9 cellular contexts compared by ENCODE assay signal in the genomic region with DNA sequence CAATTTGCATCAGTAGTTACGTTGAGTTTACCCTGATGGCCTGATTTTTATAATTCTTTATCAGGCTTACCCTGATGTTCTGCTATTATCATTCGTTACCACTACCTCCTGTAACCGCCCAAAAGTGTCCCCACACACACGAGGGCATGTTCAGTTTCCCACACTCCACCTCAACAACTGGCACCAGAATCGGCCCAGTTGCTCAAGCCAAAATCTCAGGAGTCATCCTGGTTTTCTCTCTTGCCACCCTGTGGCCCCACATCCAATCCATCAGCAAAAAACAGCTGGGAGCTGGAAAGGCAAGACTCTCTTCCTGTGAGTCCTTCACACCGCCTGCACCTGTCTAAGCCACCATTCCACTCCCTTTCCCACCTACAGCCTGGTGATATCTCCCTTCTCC.
DNase-seq lines count a peak whose midpoint lies in the region; ATAC-seq, FAIRE-seq and TF ChIP-seq lines count a peak whose summit lies in the region.
"Had no signal": no experiment of that assay in that cellular context is flagged by ENCODE, and none has a peak within 500 bp of the region (broad histone marks: within the 10 kb centered on the region; RNA-seq: fewer than 3 reads in every experiment).

No MANE protein-coding gene starts in this region.

- peak overlapping the region; percentile 73 for H3K4me3 ChIP-seq in A549
- no peak overlapping the region for H3K4me3 ChIP-seq in HCT116 (replicated peaks in 1 of 2; ENCODE audit: low read depth in 1 of 2, low read length in 2 of 2)
- H3K4me3 ChIP-seq in muscle layer of duodenum (ENCODE audit: low read depth in 1 of 2, low read length in 2 of 2) = peak overlapping the region; percentile 65 to 87

- RAD21 ChIA-PET in HCT116 (lab: Charles Lee; ENCODE audit: low non-redundant PET in 1 of 2, low total read pairs in 2 of 2, uncharacterized antibody in 2 of 2, unreplicated experiment in 2 of 2) = no interaction called here

- no peak for TF ChIP-seq CTCF in A549 (IDR thresholded peaks at IDR 0.05)
- TF ChIP-seq CTCF in HCT116 (IDR thresholded peaks at IDR 0.05 in 2 of 3, conservative IDR thresholded peaks at IDR 0.05 in 1 of 3; ENCODE audit: borderline replicate concordance in 1 of 3, insufficient read depth in 1 of 3, low read depth in 2 of 3, low read length in 2 of 3) = no peak
- no peak for TF ChIP-seq CTCF in D721Med (IDR thresholded peaks at IDR 0.05; ENCODE audit: insufficient read depth, missing control alignments)

- H3K9me2 ChIP-seq in HCT116 (ENCODE audit: insufficient read depth) = no peaks in the 10 kb centered on the region

- TF ChIP-seq RAD21 in A549 (conservative IDR thresholded peaks at IDR 0.05 in 1 of 2, IDR thresholded peaks at IDR 0.05 in 1 of 2) (no peak), HCT116 (IDR thresholded peaks at IDR 0.05; ENCODE audit: low read depth) (no peak)

- CTCF ChIA-PET in A549 (lab: Yijun Ruan, JAX) (interaction anchor here (1.3 to 1.5 kb wide), 3 partner anchors 8 to 26 kb away, joined by 3 to 5 read pairs (median 3); no protein-coding TSS in a partner anchor), HCT116 (lab: Charles Lee) (no interaction called here)

- no peaks in the 10 kb centered on the region for H3K4me1 ChIP-seq in A549
- peaks cover 0 to 6% of the 10 kb centered on the region in 2 experiments; a peak in 2 of 4 replicates for H3K4me1 ChIP-seq in HCT116 (ENCODE audit: control insufficient read depth in 1 of 2, insufficient read depth in 2 of 2, low read length in 2 of 2)
- peaks cover 0 to 5% of the 10 kb centered on the region in 2 donors for H3K4me1 ChIP-seq in muscle layer of duodenum (ENCODE audit: control insufficient read depth in 1 of 2, insufficient read depth in 2 of 2, low read length in 2 of 2)

- TF ChIP-seq POLR2A in A549 (IDR thresholded peaks at IDR 0.05; ENCODE audit: low read length) (no peak), HCT116 (IDR thresholded peaks at IDR 0.05; ENCODE audit: borderline replicate concordance, extremely low read depth, insufficient read depth, insufficient read length) (no peak)

- H3K4me1 Mint-ChIP-seq in central memory CD8-positive, alpha-beta T cell = peaks cover 7% of the 10 kb centered on the region

- no peak overlapping the region for H3K9ac ChIP-seq in HCT116 (ENCODE audit: low read length)

- peak overlapping the region; percentile 88 for H3K27ac Mint-ChIP-seq in central memory CD8-positive, alpha-beta T cell (ENCODE audit: low read depth)

- no peaks in the 10 kb centered on the region for H3K27me3 Mint-ChIP-seq in central memory CD8-positive, alpha-beta T cell

- BruUV-seq in HCT116 (replicated peaks; lab: Mats Ljungman, UMichigan) = no TSS peak

- DNase-seq in A549 (ENCODE audit: low read depth in 1 of 2, low spot score in 1 of 2) = no peak
- no peak for DNase-seq in HCT116 (ENCODE audit: low read depth, low spot score)
- no peak for DNase-seq in central memory CD8-positive, alpha-beta T cell (ENCODE audit: low spot score in 2 of 2)
- DNase-seq in D721Med (ENCODE audit: insufficient read length, low spot score) = no peak
- DNase-seq in NCI-H69 (lab: John Stamatoyannopoulos, UW) = no peak
- DNase-seq: activated effector memory CD4-positive, alpha-beta T cell treated with anti-CD3 and anti-CD28 coated beads, Interleukin-2, amount 50 U/mL, for 16 hours had no signal

- peak overlapping the region; percentile 82 for H3K4me2 ChIP-seq in A549
- H3K4me2 ChIP-seq in HCT116 (ENCODE audit: low read length) = peak overlapping the region; percentile 76

- H3K79me2 ChIP-seq in HCT116 (ENCODE audit: insufficient read depth, low read length) = no peaks in the 10 kb centered on the region

- no peaks in the 10 kb centered on the region for H3K27me3 ChIP-seq in HCT116 (ENCODE audit: insufficient read depth, low read length)
- H3K27me3 ChIP-seq in muscle layer of duodenum (ENCODE audit: low read depth, low read length) = no peaks in the 10 kb centered on the region

- H3K36me3 ChIP-seq in HCT116 (ENCODE audit: control insufficient read depth in 1 of 2, insufficient read depth in 2 of 2, low read length in 2 of 2) (no peaks in the 10 kb centered on the region), muscle layer of duodenum (ENCODE audit: control insufficient read depth in 1 of 2, insufficient read depth in 2 of 2, low read length in 2 of 2) (no peaks in the 10 kb centered on the region)

- no peaks in the 10 kb centered on the region for H3K9me3 Mint-ChIP-seq in central memory CD8-positive, alpha-beta T cell

- H3K9me3 ChIP-seq in A549 = no peaks in the 10 kb centered on the region
- H3K9me3 ChIP-seq in HCT116 (ENCODE audit: control insufficient read depth in 1 of 2, insufficient read depth in 1 of 2, low read depth in 1 of 2, low read length in 2 of 2) = no peaks in the 10 kb centered on the region
- no peaks in the 10 kb centered on the region for H3K9me3 ChIP-seq in muscle layer of duodenum (ENCODE audit: control insufficient read depth in 1 of 2, low read length in 2 of 2)

- intact Hi-C loops in HCT116 (cut with micrococcal nuclease) = loop anchor here (5.0 kb wide), 1 partner anchor 456 kb away; no protein-coding TSS in a partner anchor

- H2AFZ ChIP-seq in HCT116 (ENCODE audit: low read depth, low read length, poor library complexity, severe bottlenecking) = no peak overlapping the region

- peaks cover 5% of the 10 kb centered on the region for H3K36me3 Mint-ChIP-seq in central memory CD8-positive, alpha-beta T cell (ENCODE audit: insufficient read depth)

- POLR2A ChIA-PET in A549 (lab: Yijun Ruan, JAX) (no interaction called here), HCT116 (lab: Charles Lee) (no interaction called here)

- no peaks in the 10 kb centered on the region for H4K20me1 ChIP-seq in HCT116 (ENCODE audit: insufficient read depth)

- no peak overlapping the region; a peak in 1 of 6 replicates for H3K27ac ChIP-seq in A549
- H3K27ac ChIP-seq in HCT116 (ENCODE audit: low read depth, low read length) = no peak overlapping the region
- H3K27ac ChIP-seq in muscle layer of duodenum (ENCODE audit: low read length) = peak overlapping the region; percentile 79

- FAIRE-seq in A549 (lab: Jason Lieb, UNC) (no peak), D721Med (lab: Jason Lieb, UNC) (no peak)

- H3K4me3 Mint-ChIP-seq in central memory CD8-positive, alpha-beta T cell = peak overlapping the region; percentile 86

- 54% methylated on average over 6 of the region's 6 CpGs for WGBS in A549 (ENCODE audit: missing lambda C conversion rate)

- TF ChIP-seq EP300 in A549 (IDR thresholded peaks at IDR 0.05) = no peak

- ATAC-seq in A549 = no peak
- no peak for ATAC-seq in HCT116
- ATAC-seq in central memory CD8-positive, alpha-beta T cell (replicated peaks; ENCODE audit: extremely low read depth, poor library complexity, severe bottlenecking) = no peak
- ATAC-seq in HG03159 (IDR thresholded peaks at IDR 0.05; ENCODE audit: unreplicated experiment) = no peak
- ATAC-seq in GM21423 (IDR thresholded peaks at IDR 0.05; ENCODE audit: unreplicated experiment) = no peak

TF ChIP-seq in A549, 52 proteins besides CTCF, POLR2A, EP300 and RAD21 (continues in another document):
- TF ChIP-seq JUNB (IDR thresholded peaks at IDR 0.05) = no peak
- TF ChIP-seq, protein P1, sequence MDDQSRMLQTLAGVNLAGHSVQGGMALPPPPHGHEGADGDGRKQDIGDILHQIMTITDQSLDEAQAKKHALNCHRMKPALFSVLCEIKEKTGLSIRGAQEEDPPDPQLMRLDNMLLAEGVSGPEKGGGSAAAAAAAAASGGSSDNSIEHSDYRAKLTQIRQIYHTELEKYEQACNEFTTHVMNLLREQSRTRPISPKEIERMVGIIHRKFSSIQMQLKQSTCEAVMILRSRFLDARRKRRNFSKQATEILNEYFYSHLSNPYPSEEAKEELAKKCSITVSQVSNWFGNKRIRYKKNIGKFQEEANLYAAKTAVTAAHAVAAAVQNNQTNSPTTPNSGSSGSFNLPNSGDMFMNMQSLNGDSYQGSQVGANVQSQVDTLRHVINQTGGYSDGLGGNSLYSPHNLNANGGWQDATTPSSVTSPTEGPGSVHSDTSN (IDR thresholded peaks at IDR 0.05) = no peak

TF ChIP-seq in HCT116, 20 proteins besides CTCF, POLR2A, EP300 and RAD21:
- TF ChIP-seq SIN3A (IDR thresholded peaks at IDR 0.05; ENCODE audit: low read depth) (no peak), POLR2AphosphoS5 (IDR thresholded peaks at IDR 0.05; ENCODE audit: low read depth, low read length) (no peak), EZH2phosphoT487 (IDR thresholded peaks at IDR 0.05; ENCODE audit: borderline replicate concordance) (no peak)
- TF ChIP-seq, protein P2, sequence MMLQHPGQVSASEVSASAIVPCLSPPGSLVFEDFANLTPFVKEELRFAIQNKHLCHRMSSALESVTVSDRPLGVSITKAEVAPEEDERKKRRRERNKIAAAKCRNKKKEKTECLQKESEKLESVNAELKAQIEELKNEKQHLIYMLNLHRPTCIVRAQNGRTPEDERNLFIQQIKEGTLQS (IDR thresholded peaks at IDR 0.05) = no peak

Comparison
In these comparisons a context has a peak if more than half of its experiments do, and no peak if none do; other contexts are left out.
1. H3K4me3 ChIP-seq: peak in A549 (single experiment) and muscle layer of duodenum (2 of 2); none in HCT116 (0 of 2).